In genomic region chr5:78376315-78376714, GRCh38 we compare ENCODE assay signal across 17 cellular contexts. TPM values are rescaled to one million over a fixed set of nuclear protein-coding genes. Genes with fewer than 3 reads are reported as not detected.
DNase-seq lines count a peak whose midpoint lies in the region; ATAC-seq, FAIRE-seq and TF ChIP-seq lines count a peak whose summit lies in the region.
"Had no signal": no experiment of that assay in that cellular context is flagged by ENCODE, and none has a peak within 500 bp of the region (broad histone marks: within the 10 kb centered on the region; RNA-seq: fewer than 3 reads in every experiment).

No MANE protein-coding gene starts in this region.

- H3K4ac ChIP-seq in mesenchymal stem cell (ENCODE audit: low read depth in 1 of 2, low read length in 2 of 2): no peak overlapping the region

- no peak overlapping the region for H4K8ac ChIP-seq in mesenchymal stem cell (ENCODE audit: low read length)

- peaks cover 10% of the 10 kb centered on the region for H3K4me1 Mint-ChIP-seq in astrocyte (ENCODE audit: low read depth, unreplicated experiment)

- H3K9me3 ChIP-seq in astrocyte (ENCODE audit: insufficient read depth, low read depth, low read length): no peaks in the 10 kb centered on the region
- no peaks in the 10 kb centered on the region for H3K9me3 ChIP-seq in mesenchymal stem cell (ENCODE audit: control insufficient read depth, low read length)
- no peaks in the 10 kb centered on the region for H3K9me3 ChIP-seq in psoas muscle
- H3K9me3 ChIP-seq: BLaER1 had no signal

- H3K4me3 Mint-ChIP-seq in astrocyte (ENCODE audit: unreplicated experiment): no peak overlapping the region
- H3K4me3 Mint-ChIP-seq: H9 had no signal

- H2BK15ac ChIP-seq in mesenchymal stem cell (ENCODE audit: low read depth, poor library complexity, severe bottlenecking): no peak overlapping the region

- peaks cover 13% of the 10 kb centered on the region for H3K79me1 ChIP-seq in mesenchymal stem cell (replicated peaks; ENCODE audit: low read length, poor library complexity, severe bottlenecking)

- H3K9ac ChIP-seq in astrocyte (ENCODE audit: low read length) (no peak overlapping the region), mesenchymal stem cell (ENCODE audit: low read length) (peak overlapping the region; percentile 73)
- H3K9ac ChIP-seq: BLaER1 had no signal

- TF ChIP-seq CTCF in astrocyte (IDR thresholded peaks at IDR 0.05; ENCODE audit: insufficient read depth, low read depth, low read length) (no peak), psoas muscle (IDR thresholded peaks at IDR 0.05) (no peak)

- no peak overlapping the region for H3K23ac ChIP-seq in mesenchymal stem cell (ENCODE audit: low read length in 2 of 2)

- no peak overlapping the region for H4K91ac ChIP-seq in mesenchymal stem cell (ENCODE audit: low read length)

- H4K20me1 ChIP-seq in astrocyte (ENCODE audit: insufficient read depth, low read length): peaks cover 38% of the 10 kb centered on the region

- H3K4me3 ChIP-seq in ACC112 (ENCODE audit: low read depth, low read length) (no peak overlapping the region), astrocyte (ENCODE audit: insufficient read depth, low read depth, low read length) (no peak overlapping the region), mesenchymal stem cell (ENCODE audit: insufficient read depth in 1 of 2, low read depth in 1 of 2, low read length in 2 of 2) (peak overlapping the region in 1 of 2 experiments; percentile 49), psoas muscle (no peak overlapping the region)
- H3K4me3 ChIP-seq: BLaER1 had no signal

- H2AK5ac ChIP-seq in mesenchymal stem cell (ENCODE audit: low read length, severe bottlenecking): no peak overlapping the region

- DNase-seq in astrocyte (ENCODE audit: low read depth) (no peak), mesenchymal stem cell (no peak), psoas muscle (no peak), NCI-H526 (lab: John Stamatoyannopoulos, UW) (no peak), DMS 273 (lab: John Stamatoyannopoulos, UW; ENCODE audit: unreplicated experiment) (no peak)
- DNase-seq: CD4-positive, alpha-beta memory T cell; DMS79 treated with DMSO at 0.1 percent for 48 hours; GF-D8; H9 had no signal

- no peak overlapping the region for H2BK12ac ChIP-seq in mesenchymal stem cell (ENCODE audit: low read length in 2 of 2)

- H3K9me3 Mint-ChIP-seq in astrocyte (ENCODE audit: unreplicated experiment): no peaks in the 10 kb centered on the region
- H3K9me3 Mint-ChIP-seq: CD14-positive monocyte; CD4-positive, alpha-beta memory T cell; H9; IgD-negative memory B cell had no signal

- H3K4me2 ChIP-seq in astrocyte (ENCODE audit: low read length) (no peak overlapping the region), mesenchymal stem cell (ENCODE audit: low read length, poor library complexity, severe bottlenecking) (no peak overlapping the region)
- H3K4me2 ChIP-seq: BLaER1 had no signal

- H3K14ac ChIP-seq in mesenchymal stem cell (ENCODE audit: low read length in 2 of 2): no peak overlapping the region

- no peak overlapping the region for H2AFZ ChIP-seq in ACC112 (ENCODE audit: low read length, unreplicated experiment)
- H2AFZ ChIP-seq in astrocyte (ENCODE audit: low read depth, low read length): no peak overlapping the region
- H2AFZ ChIP-seq in mesenchymal stem cell (ENCODE audit: low read depth, low read length): no peak overlapping the region

- WGBS in mesenchymal stem cell: 100% methylated on average over 2 of the region's 3 CpGs
- WGBS in psoas muscle, 3 donors: 94 to 97% (median 95%) methylated on average over 3 of the region's 3 CpGs

- H3K79me2 ChIP-seq in ACC112 (ENCODE audit: control insufficient read depth, insufficient read depth, low read length, unreplicated experiment) (peaks cover 24% of the 10 kb centered on the region), astrocyte (ENCODE audit: insufficient read depth, low read length) (peaks cover 27% of the 10 kb centered on the region)

- H3K27me3 Mint-ChIP-seq in astrocyte (ENCODE audit: low read depth, unreplicated experiment): no peaks in the 10 kb centered on the region
- H3K27me3 Mint-ChIP-seq: CD4-positive, alpha-beta memory T cell; IgD-negative memory B cell had no signal

- H2BK120ac ChIP-seq in mesenchymal stem cell (ENCODE audit: low read depth, low read length): no peak overlapping the region

- intact Hi-C loops in psoas muscle (cut with DNase I): no loop called here

- peak overlapping the region; percentile 23 for H3K27ac Mint-ChIP-seq in astrocyte (ENCODE audit: unreplicated experiment)
- H3K27ac Mint-ChIP-seq: IgD-negative memory B cell had no signal

- H2BK5ac ChIP-seq in mesenchymal stem cell (ENCODE audit: low read depth, low read length, poor library complexity, severe bottlenecking): no peak overlapping the region

- H3K36me3 ChIP-seq in ACC112 (ENCODE audit: insufficient read depth, low read length) (0 out of 2 replicates have a peak, but pooled peaks cover 3% of the 10 kb centered on the region), astrocyte (ENCODE audit: insufficient read depth, low read length) (no peaks in the 10 kb centered on the region), mesenchymal stem cell (ENCODE audit: control insufficient read depth in 1 of 2, insufficient read depth in 2 of 2, low read depth in 1 of 2, low read length in 2 of 2) (peaks cover 0 to 2% of the 10 kb centered on the region in 2 experiments), psoas muscle (ENCODE audit: insufficient read depth in 1 of 2, low read depth in 1 of 2) (no peaks in the 10 kb centered on the region)
- H3K36me3 ChIP-seq: BLaER1 had no signal

- H3K27me3 ChIP-seq in ACC112 (ENCODE audit: insufficient read depth, low read length): no peaks in the 10 kb centered on the region
- H3K27me3 ChIP-seq in astrocyte (ENCODE audit: insufficient read depth, low read length): no peaks in the 10 kb centered on the region
- no peaks in the 10 kb centered on the region for H3K27me3 ChIP-seq in mesenchymal stem cell (ENCODE audit: control insufficient read depth in 1 of 2, insufficient read depth in 1 of 2, low read length in 2 of 2)
- no peaks in the 10 kb centered on the region for H3K27me3 ChIP-seq in psoas muscle (ENCODE audit: insufficient read depth in 3 of 3, low read length in 2 of 3)
- H3K27me3 ChIP-seq: BLaER1 had no signal

- FAIRE-seq in astrocyte (lab: Jason Lieb, UNC): no peak
- FAIRE-seq: A204.1, H1, HepG2 had no signal

- 0 out of 2 replicates have a peak overlapping the region, but pooled peaks have one; percentile 21 for H3K27ac ChIP-seq in ACC112 (ENCODE audit: low read depth, low read length)
- H3K27ac ChIP-seq in astrocyte (ENCODE audit: low read depth, low read length): no peak overlapping the region
- H3K27ac ChIP-seq in mesenchymal stem cell (ENCODE audit: low read length, poor library complexity, severe bottlenecking): no peak overlapping the region
- H3K27ac ChIP-seq in psoas muscle: peak overlapping the region; percentile 69
- H3K27ac ChIP-seq: BLaER1 had no signal

- peaks cover 2% of the 10 kb centered on the region for H3K36me3 Mint-ChIP-seq in astrocyte (ENCODE audit: low read depth, unreplicated experiment)

- H3K18ac ChIP-seq in mesenchymal stem cell (ENCODE audit: low read depth in 1 of 2, low read length in 2 of 2): no peak overlapping the region

- H3K4me1 ChIP-seq in ACC112 (ENCODE audit: control insufficient read depth, insufficient read depth, low read length, unreplicated experiment) (peaks cover 17% of the 10 kb centered on the region), astrocyte (ENCODE audit: insufficient read depth, low read length) (peaks cover 3% of the 10 kb centered on the region), mesenchymal stem cell (ENCODE audit: control insufficient read depth, insufficient read depth, low read depth, low read length) (no peaks in the 10 kb centered on the region), psoas muscle (peaks cover 63% of the 10 kb centered on the region)
- H3K4me1 ChIP-seq: BLaER1 had no signal

- ATAC-seq in psoas muscle: no peak
- ATAC-seq in HG03175 (IDR thresholded peaks at IDR 0.05; ENCODE audit: unreplicated experiment): no peak
- ATAC-seq: HepG2 had no signal

RNA-seq across cellular contexts. Expression of gene SCAMP1, which starts 15.9 kb away (rescaled TPM):
- total RNA-seq in astrocyte (52.6 and 59.1 TPM in 2 replicates), psoas muscle (10 to 100 TPM; 16.4 to 28.4 (median 22.6) TPM)
- polyA plus RNA-seq in mesenchymal stem cell (2013, experiment 1 of 2): 17.6 TPM
- 17.6 TPM for polyA plus RNA-seq in mesenchymal stem cell (2013, experiment 2 of 2)
- polyA plus RNA-seq in psoas muscle: 10 to 100 TPM in 1 of 3 donors, 1 to 10 TPM in 2; 7.2 to 15.5 (median 8.7) TPM

Comparison
In these comparisons a context has a peak if more than half of its experiments do, and no peak if none do; other contexts are left out.
1. H3K27ac ChIP-seq: peak in ACC112 (single experiment) and psoas muscle (single experiment); none in astrocyte (single experiment) and mesenchymal stem cell (single experiment).